ENCODE assay signal across 8 cellular contexts in genomic region chr14:49497725-49498348, GRCh38.
DNase-seq lines count a peak whose midpoint lies in the region; ATAC-seq and TF ChIP-seq lines count a peak whose summit lies in the region.

No MANE protein-coding gene starts in this region.

- no peak overlapping the region for H3K4me3 ChIP-seq in CD8-positive, alpha-beta T cell (ENCODE audit: low read depth, low read length)

- ATAC-seq in CD8-positive, alpha-beta T cell, result peak; percentile 82
- ATAC-seq in GM18867 (IDR thresholded peaks at IDR 0.05; ENCODE audit: unreplicated experiment) (peak; percentile 90), HG03045 (IDR thresholded peaks at IDR 0.05; ENCODE audit: unreplicated experiment) (peak; percentile 52)

- no peaks in the 10 kb centered on the region for H3K36me3 Mint-ChIP-seq in CD8-positive, alpha-beta T cell

- peak in 1 of 7 experiments; percentile 5 for DNase-seq in CD8-positive, alpha-beta T cell
- DNase-seq in NCI-H1930 (lab: John Stamatoyannopoulos, UW) (peak; percentile 6 to 58), SW480 (ENCODE audit: low spot score) (peak; percentile 60), fibroblast of gingiva (ENCODE audit: low read depth) (peak; percentile 61), non-pigmented ciliary epithelial cell (ENCODE audit: low read depth) (peak; percentile 43), ureter (ENCODE audit: low spot score) (no peak)

- H3K9me3 Mint-ChIP-seq in CD8-positive, alpha-beta T cell, result no peaks in the 10 kb centered on the region

- no peaks in the 10 kb centered on the region for H3K4me1 ChIP-seq in CD8-positive, alpha-beta T cell (ENCODE audit: insufficient read depth, low read length)

- no peak overlapping the region for H3K27ac Mint-ChIP-seq in CD8-positive, alpha-beta T cell

- H3K27ac ChIP-seq in CD8-positive, alpha-beta T cell (ENCODE audit: low read depth, low read length), result no peak overlapping the region

- H3K36me3 ChIP-seq in CD8-positive, alpha-beta T cell (ENCODE audit: insufficient read depth, low read length), result no peaks in the 10 kb centered on the region

- H3K9me3 ChIP-seq in CD8-positive, alpha-beta T cell (ENCODE audit: low read length), result no peaks in the 10 kb centered on the region

- CTCF ChIA-PET in CD8-positive, alpha-beta T cell (lab: Charles Lee), result interaction anchor here (0.6 to 4.9 kb wide), 12 partner anchors 9 to 1322 kb away, joined by 3 to 34 read pairs (median 5); partner anchors contain the start of gene NEMF

- intact Hi-C loops in CD8-positive, alpha-beta T cell (cut with DNase I, micrococcal nuclease), result loop anchor here (2.0 kb wide), 2 partner anchors 35 to 37 kb away; no protein-coding TSS in a partner anchor

- TF ChIP-seq CTCF in CD8-positive, alpha-beta T cell (IDR thresholded peaks at IDR 0.05), result peak; percentile 89

- H3K4me1 Mint-ChIP-seq in CD8-positive, alpha-beta T cell (ENCODE audit: low read depth), result peaks cover 3% of the 10 kb centered on the region

- H3K27me3 Mint-ChIP-seq in CD8-positive, alpha-beta T cell (ENCODE audit: low read depth), result peaks cover 19% of the 10 kb centered on the region

- POLR2A ChIA-PET in CD8-positive, alpha-beta T cell (lab: Charles Lee), result no interaction called here

- H3K27me3 ChIP-seq in CD8-positive, alpha-beta T cell (ENCODE audit: insufficient read depth, low read length), result no peaks in the 10 kb centered on the region

- no peak overlapping the region for H3K4me3 Mint-ChIP-seq in CD8-positive, alpha-beta T cell
